8 cellular contexts compared by ENCODE assay signal in the genomic region with DNA sequence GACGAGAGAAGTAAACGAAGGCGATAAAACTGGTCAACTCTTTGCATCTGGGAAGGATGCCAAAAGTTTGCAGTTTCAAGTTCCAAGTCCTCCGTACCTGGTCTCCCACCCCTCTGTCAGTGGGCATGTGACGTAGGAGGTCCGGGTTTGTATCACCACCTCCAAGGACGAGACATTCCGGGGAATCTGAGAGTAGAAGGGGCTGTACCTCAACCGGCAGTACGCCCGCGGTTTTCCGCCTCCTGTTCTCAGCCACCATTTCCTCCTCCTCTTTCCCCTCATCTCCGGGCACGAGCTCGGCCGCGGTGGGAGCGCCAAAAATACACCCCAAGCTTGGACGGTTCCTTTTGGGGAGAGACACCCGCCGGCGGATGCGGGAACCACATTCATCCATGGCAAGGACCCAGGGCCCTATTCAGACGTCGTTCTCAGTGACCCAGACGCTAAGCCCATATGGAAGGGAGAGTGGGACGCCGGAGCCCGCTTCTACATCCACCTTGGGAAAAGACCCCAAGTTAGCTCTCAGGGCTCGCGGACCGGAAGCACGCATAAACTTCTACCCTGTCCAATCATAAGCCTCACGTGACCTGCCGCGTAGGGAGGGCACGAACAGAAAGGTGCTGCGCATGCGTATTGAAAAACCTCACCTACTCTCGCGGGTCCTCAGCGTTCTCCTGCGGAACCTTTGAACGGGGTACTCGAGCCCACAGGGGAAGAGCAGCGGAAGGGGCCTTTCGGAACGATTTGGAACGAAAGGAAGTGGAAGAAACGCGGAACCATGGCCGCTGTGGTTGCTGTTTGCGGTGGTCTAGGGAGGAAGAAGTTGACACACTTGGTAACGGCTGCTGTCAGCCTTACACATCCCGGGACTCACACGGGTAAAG. TPM values are rescaled to one million over a fixed set of nuclear protein-coding genes. Genes with fewer than 3 reads are reported as not detected.
A peak's percentile ranks its signal among the peaks of the same experiment; 100 is the strongest.
DNase-seq lines count a peak whose midpoint lies in the region; ATAC-seq and TF ChIP-seq lines count a peak whose summit lies in the region.

A gene with protein sequence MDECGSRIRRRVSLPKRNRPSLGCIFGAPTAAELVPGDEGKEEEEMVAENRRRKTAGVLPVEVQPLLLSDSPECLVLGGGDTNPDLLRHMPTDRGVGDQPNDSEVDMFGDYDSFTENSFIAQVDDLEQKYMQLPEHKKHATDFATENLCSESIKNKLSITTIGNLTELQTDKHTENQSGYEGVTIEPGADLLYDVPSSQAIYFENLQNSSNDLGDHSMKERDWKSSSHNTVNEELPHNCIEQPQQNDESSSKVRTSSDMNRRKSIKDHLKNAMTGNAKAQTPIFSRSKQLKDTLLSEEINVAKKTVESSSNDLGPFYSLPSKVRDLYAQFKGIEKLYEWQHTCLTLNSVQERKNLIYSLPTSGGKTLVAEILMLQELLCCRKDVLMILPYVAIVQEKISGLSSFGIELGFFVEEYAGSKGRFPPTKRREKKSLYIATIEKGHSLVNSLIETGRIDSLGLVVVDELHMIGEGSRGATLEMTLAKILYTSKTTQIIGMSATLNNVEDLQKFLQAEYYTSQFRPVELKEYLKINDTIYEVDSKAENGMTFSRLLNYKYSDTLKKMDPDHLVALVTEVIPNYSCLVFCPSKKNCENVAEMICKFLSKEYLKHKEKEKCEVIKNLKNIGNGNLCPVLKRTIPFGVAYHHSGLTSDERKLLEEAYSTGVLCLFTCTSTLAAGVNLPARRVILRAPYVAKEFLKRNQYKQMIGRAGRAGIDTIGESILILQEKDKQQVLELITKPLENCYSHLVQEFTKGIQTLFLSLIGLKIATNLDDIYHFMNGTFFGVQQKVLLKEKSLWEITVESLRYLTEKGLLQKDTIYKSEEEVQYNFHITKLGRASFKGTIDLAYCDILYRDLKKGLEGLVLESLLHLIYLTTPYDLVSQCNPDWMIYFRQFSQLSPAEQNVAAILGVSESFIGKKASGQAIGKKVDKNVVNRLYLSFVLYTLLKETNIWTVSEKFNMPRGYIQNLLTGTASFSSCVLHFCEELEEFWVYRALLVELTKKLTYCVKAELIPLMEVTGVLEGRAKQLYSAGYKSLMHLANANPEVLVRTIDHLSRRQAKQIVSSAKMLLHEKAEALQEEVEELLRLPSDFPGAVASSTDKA (minus strand): TSS at position 524 of the 884 bp plus-strand sequence. CDS start 130 bp downstream, at position 394.
A gene (plus strand): TSS at position 759 of the 884 bp plus-strand sequence. CDS start 20 bp downstream, at position 779.

- no peak for TF ChIP-seq CTCF in Caco-2 (IDR thresholded peaks at IDR 0.05; ENCODE audit: insufficient read depth in 1 of 2, low read depth in 1 of 2, low read length in 1 of 2, severe bottlenecking in 1 of 2, unreplicated experiment in 1 of 2)

- H3K4me3 Mint-ChIP-seq in Caco-2 (ENCODE audit: unreplicated experiment) = peak within 1 kb of the TSS; percentile 90

- DNase-seq in Caco-2 (peak; percentile 93 to 97), HT1080 (ENCODE audit: low read depth) (peak; percentile 98), NOMO-1 (lab: John Stamatoyannopoulos, UW; ENCODE audit: unreplicated experiment in 2 of 2) (peak; percentile 95 to 99), lung microvascular endothelial cell (ENCODE audit: low read depth in 2 of 2) (peak; percentile 99)
- peak; percentile 93 for DNase-seq in effector CD8-positive, alpha-beta T cell (lab: John Stamatoyannopoulos, UW)
- peak; percentile 86 to 94 (median 88) for DNase-seq in stimulated activated CD4-positive, alpha-beta T cell treated with anti-CD3 and anti-CD28 coated beads, TNF-alpha, amount 100 ng/mL, for 48 hours (ENCODE audit: low read depth in 3 of 3)

- H3K36me3 ChIP-seq in Caco-2 (ENCODE audit: control insufficient read depth, insufficient read depth, low read length) = no peaks in the 10 kb centered on the region; the same call in 1 of the 2 replicates

- no peaks in the 10 kb centered on the region for H3K27me3 Mint-ChIP-seq in Caco-2 (ENCODE audit: insufficient read depth, unreplicated experiment)

- H3K9me3 ChIP-seq in Caco-2 = no peaks in the 10 kb centered on the region

- H3K27ac Mint-ChIP-seq in Caco-2 (ENCODE audit: unreplicated experiment) = peak within 1 kb of the TSS; percentile 92

- CTCF ChIA-PET in Caco-2 (lab: Charles Lee) = interaction anchor here (0.8 kb wide), 1 partner anchor 171 kb away, joined by 3 read pairs; a partner anchor contains a TSS
- CTCF ChIA-PET in activated CD8-positive, alpha-beta memory T cell treated with anti-CD3 and anti-CD28 coated beads for 36 hours (lab: Charles Lee) = no interaction called here

- H3K4me1 ChIP-seq in Caco-2 = no peaks in the 10 kb centered on the region

- intact Hi-C loops in Caco-2 (cut with micrococcal nuclease; ENCODE audit: unreplicated experiment) = loop anchor here (1.0 to 2.0 kb wide), 5 partner anchors 29 to 185 kb away; a partner anchor contains a TSS

- H3K9me3 Mint-ChIP-seq in Caco-2 (ENCODE audit: unreplicated experiment) = no peaks in the 10 kb centered on the region

- POLR2A ChIA-PET in Caco-2 (lab: Charles Lee) = interaction anchor here (1.3 kb wide), 1 partner anchor 93 kb away, joined by 4 read pairs; no protein-coding TSS in a partner anchor
- POLR2A ChIA-PET in activated CD8-positive, alpha-beta memory T cell treated with anti-CD3 and anti-CD28 coated beads for 36 hours (lab: Charles Lee) = interaction anchor here (0.5 to 1.2 kb wide), 5 partner anchors 24 to 642 kb away, joined by 3 to 9 read pairs (median 3); a partner anchor contains a TSS

- peak; percentile 93 for ATAC-seq in GM21360 (IDR thresholded peaks at IDR 0.05; ENCODE audit: unreplicated experiment)

- TSS peak; percentile 57 for BruUV-seq in Caco-2 (replicated peaks; lab: Mats Ljungman, UMichigan)

- no peaks in the 10 kb centered on the region for H3K27me3 ChIP-seq in Caco-2 (replicated peaks; ENCODE audit: control insufficient read depth, insufficient read depth, low read length)

- H3K4me1 Mint-ChIP-seq in Caco-2 (ENCODE audit: low read depth, unreplicated experiment) = no peaks in the 10 kb centered on the region

- peak within 1 kb of the TSS; percentile 61 for H3K4me3 ChIP-seq in Caco-2 (ENCODE audit: low read depth, low read length)

- H3K36me3 Mint-ChIP-seq in Caco-2 (ENCODE audit: insufficient read depth, unreplicated experiment) = peaks cover 50% of the 10 kb centered on the region

RNA-seq across cellular contexts. Expression of the first gene that starts in this region (rescaled TPM):
- 10.6 and 11.6 TPM in 2 replicates for total RNA-seq in Caco-2 (2022)
- 17.7 and 18.1 TPM in 2 replicates for total RNA-seq in HT1080 (2014; rRNA removed; shearing (Covaris generic))
- polyA plus RNA-seq in HT1080 (2015; cell fraction: cytosol; rRNA removed) = 7.2 and 8.5 TPM in 2 replicates
- 10.9 and 13.7 TPM in 2 replicates for polyA plus RNA-seq in HT1080 (2015; cell fraction: nucleus; rRNA removed)
- total RNA-seq in activated CD8-positive, alpha-beta memory T cell treated with anti-CD3 and anti-CD28 coated beads for 36 hours = 10 to 100 TPM; 10.9 to 11.7 TPM
- total RNA-seq in lung microvascular endothelial cell = 10.7 and 17.7 TPM in 2 replicates

RNA-seq across cellular contexts. Expression of the second gene that starts in this region (rescaled TPM):
- total RNA-seq in Caco-2 (2022) = 68.7 and 74.1 TPM in 2 replicates
- total RNA-seq in HT1080 (2014; rRNA removed; shearing (Covaris generic)) = 41.0 and 44.8 TPM in 2 replicates
- 26.5 and 30.7 TPM in 2 replicates for polyA plus RNA-seq in HT1080 (2015; cell fraction: cytosol; rRNA removed)
- polyA plus RNA-seq in HT1080 (2015; cell fraction: nucleus; rRNA removed) = 19.0 and 25.5 TPM in 2 replicates
- 10 to 100 TPM; 72.3 to 84.5 TPM for total RNA-seq in activated CD8-positive, alpha-beta memory T cell treated with anti-CD3 and anti-CD28 coated beads for 36 hours
- total RNA-seq in lung microvascular endothelial cell = 15.7 and 19.6 TPM in 2 replicates

Comparison
In these comparisons a context has a peak if more than half of its experiments do, and no peak if none do; other contexts are left out.
1. Peak in every context shown above with its lines: DNase-seq, ATAC-seq and H3K4me3 ChIP-seq.